In the genomic region with DNA sequence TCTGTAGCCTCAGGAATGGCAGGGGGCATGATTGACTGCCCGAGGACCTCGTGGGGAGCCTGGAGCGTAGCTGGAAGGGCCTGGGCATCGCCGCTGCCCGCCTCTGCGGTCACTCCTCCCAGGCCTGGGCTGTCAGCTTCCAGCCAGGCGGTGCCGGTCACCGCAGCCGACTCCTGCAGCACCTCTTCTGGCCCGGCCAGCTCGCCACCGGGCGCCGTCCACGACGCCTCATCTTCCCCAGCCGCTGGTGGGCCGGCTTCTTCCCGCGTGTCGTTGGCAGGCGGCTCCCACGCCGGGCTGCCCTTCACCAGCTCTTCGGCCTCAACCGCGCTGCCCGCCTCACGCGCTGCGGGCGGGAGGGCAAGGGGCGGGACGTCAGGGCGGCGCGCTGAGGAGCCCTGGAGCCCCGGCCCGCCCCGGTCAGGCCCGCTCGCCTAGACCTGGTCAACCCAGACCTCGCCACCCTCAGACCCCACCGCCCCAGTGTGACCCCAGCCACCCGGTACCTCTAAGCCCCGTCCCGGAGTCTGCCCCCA, we compare ENCODE assay signal across 8 cellular contexts. TPM values are rescaled to one million over a fixed set of nuclear protein-coding genes. Genes with fewer than 3 reads are reported as not detected.
DNase-seq lines count a peak whose midpoint lies in the region; ATAC-seq and TF ChIP-seq lines count a peak whose summit lies in the region.

No MANE protein-coding gene starts in this region.

- H3K27ac Mint-ChIP-seq in progenitor cell of endocrine pancreas = no peak overlapping the region

- H3K27me3 ChIP-seq in GM06990 (replicated peaks; ENCODE audit: control insufficient read depth, insufficient read depth, low read length) (no peaks in the 10 kb centered on the region; the same call in none of the 2 replicates), foreskin keratinocyte (peaks cover 64% of the 10 kb centered on the region)

- H3K36me3 Mint-ChIP-seq in progenitor cell of endocrine pancreas (ENCODE audit: insufficient read depth) = peaks cover 1% of the 10 kb centered on the region

- H3K4me3 ChIP-seq in GM06990 (replicated peaks; ENCODE audit: low read depth, low read length) = peak overlapping the region; percentile 47

- H3K4me1 Mint-ChIP-seq in progenitor cell of endocrine pancreas (ENCODE audit: low read depth) = no peaks in the 10 kb centered on the region

- no peak overlapping the region for H3K27ac ChIP-seq in foreskin keratinocyte

- peak; percentile 59 for ATAC-seq in SK-N-SH treated with all-trans-retinoic acid at 6 μM for 48 hours
- ATAC-seq in foreskin keratinocyte = peak; percentile 26
- no peak for ATAC-seq in GM18511 (IDR thresholded peaks at IDR 0.05; ENCODE audit: unreplicated experiment)

- DNase-seq in GM06990 (ENCODE audit: extremely low read depth, insufficient read length) (no peak), foreskin keratinocyte (no peak), progenitor cell of endocrine pancreas (ENCODE audit: low spot score, unreplicated experiment) (no peak), NCI-H524 treated with DMSO at 0.1 percent for 48 hours (lab: John Stamatoyannopoulos, UW) (no peak), LoVo (ENCODE audit: low spot score) (no peak), COLO829 (ENCODE audit: low spot score) (no peak)

- H3K4me3 Mint-ChIP-seq in progenitor cell of endocrine pancreas (ENCODE audit: low read depth) = peak overlapping the region; percentile 57

- H3K4me1 ChIP-seq in foreskin keratinocyte = no peaks in the 10 kb centered on the region

- TF ChIP-seq CTCF in GM06990 (IDR thresholded peaks at IDR 0.05; ENCODE audit: insufficient read depth, low read length, poor library complexity, severe bottlenecking) (no peak), foreskin keratinocyte (conservative IDR thresholded peaks at IDR 0.05) (no peak), progenitor cell of endocrine pancreas (IDR thresholded peaks at IDR 0.05; ENCODE audit: unreplicated experiment) (no peak)

- no peaks in the 10 kb centered on the region for H3K36me3 ChIP-seq in GM06990 (ENCODE audit: control insufficient read depth, insufficient read depth, low read length)

- no peaks in the 10 kb centered on the region for H3K9me3 Mint-ChIP-seq in progenitor cell of endocrine pancreas (ENCODE audit: low read depth)

- H3K27me3 Mint-ChIP-seq in progenitor cell of endocrine pancreas = peaks cover 60% of the 10 kb centered on the region

TF ChIP-seq in SK-N-SH treated with all-trans-retinoic acid at 6 μM for 48 hours, 23 proteins besides CTCF, POLR2A, EP300 and RAD21:
- TF ChIP-seq TOX (CRISPR knock-in tag; IDR thresholded peaks at IDR 0.05; ENCODE audit: borderline replicate concordance) (no peak), PPARA (CRISPR knock-in tag; IDR thresholded peaks at IDR 0.05; ENCODE audit: borderline replicate concordance) (no peak), BACH2 (CRISPR knock-in tag; IDR thresholded peaks at IDR 0.05; ENCODE audit: borderline replicate concordance) (no peak), ZNF565 (CRISPR knock-in tag; conservative IDR thresholded peaks at IDR 0.05; ENCODE audit: low read depth) (no peak), RARB (CRISPR knock-in tag; IDR thresholded peaks at IDR 0.05) (no peak), ZNF70 (CRISPR knock-in tag; IDR thresholded peaks at IDR 0.05) (no peak), ZNF8 (CRISPR knock-in tag; IDR thresholded peaks at IDR 0.05) (no peak), SNAI2 (CRISPR knock-in tag; IDR thresholded peaks at IDR 0.05) (no peak), GLIS3 (CRISPR knock-in tag; IDR thresholded peaks at IDR 0.05) (no peak), TCF4 (CRISPR knock-in tag; IDR thresholded peaks at IDR 0.05; ENCODE audit: borderline replicate concordance) (no peak)
- TF ChIP-seq, protein P1, sequence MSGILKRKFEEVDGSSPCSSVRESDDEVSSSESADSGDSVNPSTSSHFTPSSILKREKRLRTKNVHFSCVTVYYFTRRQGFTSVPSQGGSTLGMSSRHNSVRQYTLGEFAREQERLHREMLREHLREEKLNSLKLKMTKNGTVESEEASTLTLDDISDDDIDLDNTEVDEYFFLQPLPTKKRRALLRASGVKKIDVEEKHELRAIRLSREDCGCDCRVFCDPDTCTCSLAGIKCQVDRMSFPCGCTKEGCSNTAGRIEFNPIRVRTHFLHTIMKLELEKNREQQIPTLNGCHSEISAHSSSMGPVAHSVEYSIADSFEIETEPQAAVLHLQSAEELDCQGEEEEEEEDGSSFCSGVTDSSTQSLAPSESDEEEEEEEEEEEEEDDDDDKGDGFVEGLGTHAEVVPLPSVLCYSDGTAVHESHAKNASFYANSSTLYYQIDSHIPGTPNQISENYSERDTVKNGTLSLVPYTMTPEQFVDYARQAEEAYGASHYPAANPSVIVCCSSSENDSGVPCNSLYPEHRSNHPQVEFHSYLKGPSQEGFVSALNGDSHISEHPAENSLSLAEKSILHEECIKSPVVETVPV (CRISPR knock-in tag; IDR thresholded peaks at IDR 0.05) = no peak
- TF ChIP-seq, protein P2, sequence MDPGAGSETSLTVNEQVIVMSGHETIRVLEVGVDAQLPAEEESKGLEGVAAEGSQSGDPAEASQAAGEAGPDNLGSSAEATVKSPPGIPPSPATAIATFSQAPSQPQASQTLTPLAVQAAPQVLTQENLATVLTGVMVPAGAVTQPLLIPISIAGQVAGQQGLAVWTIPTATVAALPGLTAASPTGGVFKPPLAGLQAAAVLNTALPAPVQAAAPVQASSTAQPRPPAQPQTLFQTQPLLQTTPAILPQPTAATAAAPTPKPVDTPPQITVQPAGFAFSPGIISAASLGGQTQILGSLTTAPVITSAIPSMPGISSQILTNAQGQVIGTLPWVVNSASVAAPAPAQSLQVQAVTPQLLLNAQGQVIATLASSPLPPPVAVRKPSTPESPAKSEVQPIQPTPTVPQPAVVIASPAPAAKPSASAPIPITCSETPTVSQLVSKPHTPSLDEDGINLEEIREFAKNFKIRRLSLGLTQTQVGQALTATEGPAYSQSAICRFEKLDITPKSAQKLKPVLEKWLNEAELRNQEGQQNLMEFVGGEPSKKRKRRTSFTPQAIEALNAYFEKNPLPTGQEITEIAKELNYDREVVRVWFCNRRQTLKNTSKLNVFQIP (CRISPR knock-in tag; IDR thresholded peaks at IDR 0.05; ENCODE audit: borderline replicate concordance, low read depth) = no peak
- TF ChIP-seq, protein P3, sequence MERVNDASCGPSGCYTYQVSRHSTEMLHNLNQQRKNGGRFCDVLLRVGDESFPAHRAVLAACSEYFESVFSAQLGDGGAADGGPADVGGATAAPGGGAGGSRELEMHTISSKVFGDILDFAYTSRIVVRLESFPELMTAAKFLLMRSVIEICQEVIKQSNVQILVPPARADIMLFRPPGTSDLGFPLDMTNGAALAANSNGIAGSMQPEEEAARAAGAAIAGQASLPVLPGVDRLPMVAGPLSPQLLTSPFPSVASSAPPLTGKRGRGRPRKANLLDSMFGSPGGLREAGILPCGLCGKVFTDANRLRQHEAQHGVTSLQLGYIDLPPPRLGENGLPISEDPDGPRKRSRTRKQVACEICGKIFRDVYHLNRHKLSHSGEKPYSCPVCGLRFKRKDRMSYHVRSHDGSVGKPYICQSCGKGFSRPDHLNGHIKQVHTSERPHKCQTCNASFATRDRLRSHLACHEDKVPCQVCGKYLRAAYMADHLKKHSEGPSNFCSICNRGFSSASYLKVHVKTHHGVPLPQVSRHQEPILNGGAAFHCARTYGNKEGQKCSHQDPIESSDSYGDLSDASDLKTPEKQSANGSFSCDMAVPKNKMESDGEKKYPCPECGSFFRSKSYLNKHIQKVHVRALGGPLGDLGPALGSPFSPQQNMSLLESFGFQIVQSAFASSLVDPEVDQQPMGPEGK (CRISPR knock-in tag; IDR thresholded peaks at IDR 0.05; ENCODE audit: borderline replicate concordance) = no peak
- TF ChIP-seq, protein P4, sequence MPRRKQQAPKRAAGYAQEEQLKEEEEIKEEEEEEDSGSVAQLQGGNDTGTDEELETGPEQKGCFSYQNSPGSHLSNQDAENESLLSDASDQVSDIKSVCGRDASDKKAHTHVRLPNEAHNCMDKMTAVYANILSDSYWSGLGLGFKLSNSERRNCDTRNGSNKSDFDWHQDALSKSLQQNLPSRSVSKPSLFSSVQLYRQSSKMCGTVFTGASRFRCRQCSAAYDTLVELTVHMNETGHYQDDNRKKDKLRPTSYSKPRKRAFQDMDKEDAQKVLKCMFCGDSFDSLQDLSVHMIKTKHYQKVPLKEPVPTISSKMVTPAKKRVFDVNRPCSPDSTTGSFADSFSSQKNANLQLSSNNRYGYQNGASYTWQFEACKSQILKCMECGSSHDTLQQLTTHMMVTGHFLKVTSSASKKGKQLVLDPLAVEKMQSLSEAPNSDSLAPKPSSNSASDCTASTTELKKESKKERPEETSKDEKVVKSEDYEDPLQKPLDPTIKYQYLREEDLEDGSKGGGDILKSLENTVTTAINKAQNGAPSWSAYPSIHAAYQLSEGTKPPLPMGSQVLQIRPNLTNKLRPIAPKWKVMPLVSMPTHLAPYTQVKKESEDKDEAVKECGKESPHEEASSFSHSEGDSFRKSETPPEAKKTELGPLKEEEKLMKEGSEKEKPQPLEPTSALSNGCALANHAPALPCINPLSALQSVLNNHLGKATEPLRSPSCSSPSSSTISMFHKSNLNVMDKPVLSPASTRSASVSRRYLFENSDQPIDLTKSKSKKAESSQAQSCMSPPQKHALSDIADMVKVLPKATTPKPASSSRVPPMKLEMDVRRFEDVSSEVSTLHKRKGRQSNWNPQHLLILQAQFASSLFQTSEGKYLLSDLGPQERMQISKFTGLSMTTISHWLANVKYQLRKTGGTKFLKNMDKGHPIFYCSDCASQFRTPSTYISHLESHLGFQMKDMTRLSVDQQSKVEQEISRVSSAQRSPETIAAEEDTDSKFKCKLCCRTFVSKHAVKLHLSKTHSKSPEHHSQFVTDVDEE (CRISPR knock-in tag; IDR thresholded peaks at IDR 0.05) = no peak
- TF ChIP-seq, protein P5, sequence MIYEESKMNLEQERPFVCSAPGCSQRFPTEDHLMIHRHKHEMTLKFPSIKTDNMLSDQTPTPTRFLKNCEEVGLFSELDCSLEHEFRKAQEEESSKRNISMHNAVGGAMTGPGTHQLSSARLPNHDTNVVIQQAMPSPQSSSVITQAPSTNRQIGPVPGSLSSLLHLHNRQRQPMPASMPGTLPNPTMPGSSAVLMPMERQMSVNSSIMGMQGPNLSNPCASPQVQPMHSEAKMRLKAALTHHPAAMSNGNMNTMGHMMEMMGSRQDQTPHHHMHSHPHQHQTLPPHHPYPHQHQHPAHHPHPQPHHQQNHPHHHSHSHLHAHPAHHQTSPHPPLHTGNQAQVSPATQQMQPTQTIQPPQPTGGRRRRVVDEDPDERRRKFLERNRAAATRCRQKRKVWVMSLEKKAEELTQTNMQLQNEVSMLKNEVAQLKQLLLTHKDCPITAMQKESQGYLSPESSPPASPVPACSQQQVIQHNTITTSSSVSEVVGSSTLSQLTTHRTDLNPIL (CRISPR knock-in tag; IDR thresholded peaks at IDR 0.05; ENCODE audit: low read depth) = no peak

RNA-seq across cellular contexts. Expression of gene CSPG5, which starts 1.0 kb away (rescaled TPM):
- 0.04 and 0.10 TPM in 2 replicates for total RNA-seq in foreskin keratinocyte
- polyA plus RNA-seq in foreskin keratinocyte = 0.07 and 0.10 TPM in 2 replicates
- 1.7 and 2.5 TPM in 2 replicates for total RNA-seq in progenitor cell of endocrine pancreas
